In the genomic region with DNA sequence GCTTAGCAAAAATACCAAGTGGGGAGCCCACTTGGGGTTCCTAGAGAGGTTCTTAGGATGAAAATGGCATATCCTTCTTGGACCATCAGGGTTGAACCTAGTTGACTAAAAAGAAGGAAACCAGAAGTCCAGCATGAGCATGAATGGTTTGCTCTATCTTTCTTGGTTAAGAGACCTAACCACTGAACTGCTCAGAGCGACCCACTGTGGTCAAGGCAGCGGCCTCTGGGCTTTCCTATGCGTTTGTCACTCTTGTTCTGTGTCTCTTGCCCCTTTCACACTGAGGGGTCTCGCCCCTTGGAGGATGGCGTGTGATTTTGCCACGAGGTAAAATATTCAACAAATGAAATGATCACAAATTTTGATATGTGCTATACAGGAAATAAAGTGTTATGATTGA, we compare ENCODE assay signal across 1 cellular context.
A peak's percentile ranks its signal among the peaks of the same experiment; 100 is the strongest.
TF ChIP-seq lines count a peak whose summit lies in the region.

No MANE protein-coding gene starts in this region.

TF ChIP-seq in K562, 482 proteins besides CTCF, POLR2A, EP300 and RAD21 (continues in another document):
- TF ChIP-seq NCOA2 (IDR thresholded peaks at IDR 0.05; ENCODE audit: partially characterized antibody in 2 of 2) (no peak), SMAD3 (CRISPR knock-in tag; conservative IDR thresholded peaks at IDR 0.05) (no peak), ZKSCAN3 (CRISPR knock-in tag; IDR thresholded peaks at IDR 0.05) (no peak), FOXK1 (CRISPR knock-in tag; IDR thresholded peaks at IDR 0.05; ENCODE audit: borderline replicate concordance) (peak; percentile 42; the same call in 1 of the 2 replicates), RBM14 (IDR thresholded peaks at IDR 0.05; ENCODE audit: borderline replicate concordance, insufficient read depth, low read depth, low read length) (no peak), HIVEP1 (CRISPR knock-in tag; IDR thresholded peaks at IDR 0.05) (no peak), JUND (IDR thresholded peaks at IDR 0.05; ENCODE audit: borderline replicate concordance, low read depth, low read length) (0 out of 2 replicates have a peak, but pooled peaks have one; percentile 1), JUND (tag; IDR thresholded peaks at IDR 0.05; ENCODE audit: borderline replicate concordance, low read depth, low read length) (no peak), KDM5B (IDR thresholded peaks at IDR 0.05; ENCODE audit: insufficient replicate concordance, low read depth, low read length) (no peak), XRCC4 (IDR thresholded peaks at IDR 0.05; ENCODE audit: extremely low read depth, insufficient read depth, insufficient read length) (no peak), RB1 (IDR thresholded peaks at IDR 0.05; ENCODE audit: low read depth) (no peak), NFIX (CRISPR knock-in tag; IDR thresholded peaks at IDR 0.05; ENCODE audit: low read depth) (no peak), MEIS2 (IDR thresholded peaks at IDR 0.05; ENCODE audit: partially characterized antibody) (no peak), POLR2AphosphoS5 (IDR thresholded peaks at IDR 0.05; ENCODE audit: control insufficient read depth, insufficient read depth, low read depth, low read length) (no peak), NR4A1 (CRISPR knock-in tag; IDR thresholded peaks at IDR 0.05) (no peak), NR4A1 (tag; IDR thresholded peaks at IDR 0.05) (no peak), ZBTB8A (IDR thresholded peaks at IDR 0.05; ENCODE audit: partially characterized antibody) (no peak), MEF2D (tag; conservative IDR thresholded peaks at IDR 0.05; ENCODE audit: low read depth) (no peak), JUNB (CRISPR knock-in tag; conservative IDR thresholded peaks at IDR 0.05) (no peak), CHD2 (IDR thresholded peaks at IDR 0.05; ENCODE audit: low read depth, low read length) (no peak), SMAD1 (IDR thresholded peaks at IDR 0.05; ENCODE audit: low read depth, low read length, partially characterized antibody) (no peak), RAD51 (IDR thresholded peaks at IDR 0.05; ENCODE audit: borderline replicate concordance, low read depth) (no peak), PHB (CRISPR knock-in tag; IDR thresholded peaks at IDR 0.05) (no peak), FOXJ3 (CRISPR knock-in tag; IDR thresholded peaks at IDR 0.05) (no peak), DIDO1 (tag; IDR thresholded peaks at IDR 0.05; ENCODE audit: low read depth) (no peak), ZNF699 (CRISPR knock-in tag; IDR thresholded peaks at IDR 0.05; ENCODE audit: insufficient replicate concordance) (no peak), ZNF584 (CRISPR knock-in tag; IDR thresholded peaks at IDR 0.05; ENCODE audit: low read depth) (no peak)
- TF ChIP-seq, protein P1, sequence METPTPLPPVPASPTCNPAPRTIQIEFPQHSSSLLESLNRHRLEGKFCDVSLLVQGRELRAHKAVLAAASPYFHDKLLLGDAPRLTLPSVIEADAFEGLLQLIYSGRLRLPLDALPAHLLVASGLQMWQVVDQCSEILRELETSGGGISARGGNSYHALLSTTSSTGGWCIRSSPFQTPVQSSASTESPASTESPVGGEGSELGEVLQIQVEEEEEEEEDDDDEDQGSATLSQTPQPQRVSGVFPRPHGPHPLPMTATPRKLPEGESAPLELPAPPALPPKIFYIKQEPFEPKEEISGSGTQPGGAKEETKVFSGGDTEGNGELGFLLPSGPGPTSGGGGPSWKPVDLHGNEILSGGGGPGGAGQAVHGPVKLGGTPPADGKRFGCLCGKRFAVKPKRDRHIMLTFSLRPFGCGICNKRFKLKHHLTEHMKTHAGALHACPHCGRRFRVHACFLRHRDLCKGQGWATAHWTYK (CRISPR knock-in tag; IDR thresholded peaks at IDR 0.05) = no peak
- TF ChIP-seq, protein P2, sequence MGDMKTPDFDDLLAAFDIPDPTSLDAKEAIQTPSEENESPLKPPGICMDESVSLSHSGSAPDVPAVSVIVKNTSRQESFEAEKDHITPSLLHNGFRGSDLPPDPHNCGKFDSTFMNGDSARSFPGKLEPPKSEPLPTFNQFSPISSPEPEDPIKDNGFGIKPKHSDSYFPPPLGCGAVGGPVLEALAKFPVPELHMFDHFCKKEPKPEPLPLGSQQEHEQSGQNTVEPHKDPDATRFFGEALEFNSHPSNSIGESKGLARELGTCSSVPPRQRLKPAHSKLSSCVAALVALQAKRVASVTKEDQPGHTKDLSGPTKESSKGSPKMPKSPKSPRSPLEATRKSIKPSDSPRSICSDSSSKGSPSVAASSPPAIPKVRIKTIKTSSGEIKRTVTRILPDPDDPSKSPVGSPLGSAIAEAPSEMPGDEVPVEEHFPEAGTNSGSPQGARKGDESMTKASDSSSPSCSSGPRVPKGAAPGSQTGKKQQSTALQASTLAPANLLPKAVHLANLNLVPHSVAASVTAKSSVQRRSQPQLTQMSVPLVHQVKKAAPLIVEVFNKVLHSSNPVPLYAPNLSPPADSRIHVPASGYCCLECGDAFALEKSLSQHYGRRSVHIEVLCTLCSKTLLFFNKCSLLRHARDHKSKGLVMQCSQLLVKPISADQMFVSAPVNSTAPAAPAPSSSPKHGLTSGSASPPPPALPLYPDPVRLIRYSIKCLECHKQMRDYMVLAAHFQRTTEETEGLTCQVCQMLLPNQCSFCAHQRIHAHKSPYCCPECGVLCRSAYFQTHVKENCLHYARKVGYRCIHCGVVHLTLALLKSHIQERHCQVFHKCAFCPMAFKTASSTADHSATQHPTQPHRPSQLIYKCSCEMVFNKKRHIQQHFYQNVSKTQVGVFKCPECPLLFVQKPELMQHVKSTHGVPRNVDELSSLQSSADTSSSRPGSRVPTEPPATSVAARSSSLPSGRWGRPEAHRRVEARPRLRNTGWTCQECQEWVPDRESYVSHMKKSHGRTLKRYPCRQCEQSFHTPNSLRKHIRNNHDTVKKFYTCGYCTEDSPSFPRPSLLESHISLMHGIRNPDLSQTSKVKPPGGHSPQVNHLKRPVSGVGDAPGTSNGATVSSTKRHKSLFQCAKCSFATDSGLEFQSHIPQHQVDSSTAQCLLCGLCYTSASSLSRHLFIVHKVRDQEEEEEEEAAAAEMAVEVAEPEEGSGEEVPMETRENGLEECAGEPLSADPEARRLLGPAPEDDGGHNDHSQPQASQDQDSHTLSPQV (IDR thresholded peaks at IDR 0.05) = 0 out of 2 replicates have a peak, but pooled peaks have one; percentile 54
- TF ChIP-seq, protein P3, sequence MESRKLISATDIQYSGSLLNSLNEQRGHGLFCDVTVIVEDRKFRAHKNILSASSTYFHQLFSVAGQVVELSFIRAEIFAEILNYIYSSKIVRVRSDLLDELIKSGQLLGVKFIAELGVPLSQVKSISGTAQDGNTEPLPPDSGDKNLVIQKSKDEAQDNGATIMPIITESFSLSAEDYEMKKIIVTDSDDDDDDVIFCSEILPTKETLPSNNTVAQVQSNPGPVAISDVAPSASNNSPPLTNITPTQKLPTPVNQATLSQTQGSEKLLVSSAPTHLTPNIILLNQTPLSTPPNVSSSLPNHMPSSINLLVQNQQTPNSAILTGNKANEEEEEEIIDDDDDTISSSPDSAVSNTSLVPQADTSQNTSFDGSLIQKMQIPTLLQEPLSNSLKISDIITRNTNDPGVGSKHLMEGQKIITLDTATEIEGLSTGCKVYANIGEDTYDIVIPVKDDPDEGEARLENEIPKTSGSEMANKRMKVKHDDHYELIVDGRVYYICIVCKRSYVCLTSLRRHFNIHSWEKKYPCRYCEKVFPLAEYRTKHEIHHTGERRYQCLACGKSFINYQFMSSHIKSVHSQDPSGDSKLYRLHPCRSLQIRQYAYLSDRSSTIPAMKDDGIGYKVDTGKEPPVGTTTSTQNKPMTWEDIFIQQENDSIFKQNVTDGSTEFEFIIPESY (CRISPR knock-in tag; IDR thresholded peaks at IDR 0.05) = no peak
- TF ChIP-seq, protein P4, sequence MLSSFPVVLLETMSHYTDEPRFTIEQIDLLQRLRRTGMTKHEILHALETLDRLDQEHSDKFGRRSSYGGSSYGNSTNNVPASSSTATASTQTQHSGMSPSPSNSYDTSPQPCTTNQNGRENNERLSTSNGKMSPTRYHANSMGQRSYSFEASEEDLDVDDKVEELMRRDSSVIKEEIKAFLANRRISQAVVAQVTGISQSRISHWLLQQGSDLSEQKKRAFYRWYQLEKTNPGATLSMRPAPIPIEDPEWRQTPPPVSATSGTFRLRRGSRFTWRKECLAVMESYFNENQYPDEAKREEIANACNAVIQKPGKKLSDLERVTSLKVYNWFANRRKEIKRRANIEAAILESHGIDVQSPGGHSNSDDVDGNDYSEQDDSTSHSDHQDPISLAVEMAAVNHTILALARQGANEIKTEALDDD (IDR thresholded peaks at IDR 0.05) = 0 out of 2 replicates have a peak, but pooled peaks have one; percentile 37
- TF ChIP-seq, protein P5, sequence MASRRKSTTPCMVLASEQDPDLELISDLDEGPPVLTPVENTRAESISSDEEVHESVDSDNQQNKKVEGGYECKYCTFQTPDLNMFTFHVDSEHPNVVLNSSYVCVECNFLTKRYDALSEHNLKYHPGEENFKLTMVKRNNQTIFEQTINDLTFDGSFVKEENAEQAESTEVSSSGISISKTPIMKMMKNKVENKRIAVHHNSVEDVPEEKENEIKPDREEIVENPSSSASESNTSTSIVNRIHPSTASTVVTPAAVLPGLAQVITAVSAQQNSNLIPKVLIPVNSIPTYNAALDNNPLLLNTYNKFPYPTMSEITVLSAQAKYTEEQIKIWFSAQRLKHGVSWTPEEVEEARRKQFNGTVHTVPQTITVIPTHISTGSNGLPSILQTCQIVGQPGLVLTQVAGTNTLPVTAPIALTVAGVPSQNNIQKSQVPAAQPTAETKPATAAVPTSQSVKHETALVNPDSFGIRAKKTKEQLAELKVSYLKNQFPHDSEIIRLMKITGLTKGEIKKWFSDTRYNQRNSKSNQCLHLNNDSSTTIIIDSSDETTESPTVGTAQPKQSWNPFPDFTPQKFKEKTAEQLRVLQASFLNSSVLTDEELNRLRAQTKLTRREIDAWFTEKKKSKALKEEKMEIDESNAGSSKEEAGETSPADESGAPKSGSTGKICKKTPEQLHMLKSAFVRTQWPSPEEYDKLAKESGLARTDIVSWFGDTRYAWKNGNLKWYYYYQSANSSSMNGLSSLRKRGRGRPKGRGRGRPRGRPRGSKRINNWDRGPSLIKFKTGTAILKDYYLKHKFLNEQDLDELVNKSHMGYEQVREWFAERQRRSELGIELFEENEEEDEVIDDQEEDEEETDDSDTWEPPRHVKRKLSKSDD (conservative IDR thresholded peaks at IDR 0.05; ENCODE audit: low read length) = no peak
- TF ChIP-seq, protein P6, sequence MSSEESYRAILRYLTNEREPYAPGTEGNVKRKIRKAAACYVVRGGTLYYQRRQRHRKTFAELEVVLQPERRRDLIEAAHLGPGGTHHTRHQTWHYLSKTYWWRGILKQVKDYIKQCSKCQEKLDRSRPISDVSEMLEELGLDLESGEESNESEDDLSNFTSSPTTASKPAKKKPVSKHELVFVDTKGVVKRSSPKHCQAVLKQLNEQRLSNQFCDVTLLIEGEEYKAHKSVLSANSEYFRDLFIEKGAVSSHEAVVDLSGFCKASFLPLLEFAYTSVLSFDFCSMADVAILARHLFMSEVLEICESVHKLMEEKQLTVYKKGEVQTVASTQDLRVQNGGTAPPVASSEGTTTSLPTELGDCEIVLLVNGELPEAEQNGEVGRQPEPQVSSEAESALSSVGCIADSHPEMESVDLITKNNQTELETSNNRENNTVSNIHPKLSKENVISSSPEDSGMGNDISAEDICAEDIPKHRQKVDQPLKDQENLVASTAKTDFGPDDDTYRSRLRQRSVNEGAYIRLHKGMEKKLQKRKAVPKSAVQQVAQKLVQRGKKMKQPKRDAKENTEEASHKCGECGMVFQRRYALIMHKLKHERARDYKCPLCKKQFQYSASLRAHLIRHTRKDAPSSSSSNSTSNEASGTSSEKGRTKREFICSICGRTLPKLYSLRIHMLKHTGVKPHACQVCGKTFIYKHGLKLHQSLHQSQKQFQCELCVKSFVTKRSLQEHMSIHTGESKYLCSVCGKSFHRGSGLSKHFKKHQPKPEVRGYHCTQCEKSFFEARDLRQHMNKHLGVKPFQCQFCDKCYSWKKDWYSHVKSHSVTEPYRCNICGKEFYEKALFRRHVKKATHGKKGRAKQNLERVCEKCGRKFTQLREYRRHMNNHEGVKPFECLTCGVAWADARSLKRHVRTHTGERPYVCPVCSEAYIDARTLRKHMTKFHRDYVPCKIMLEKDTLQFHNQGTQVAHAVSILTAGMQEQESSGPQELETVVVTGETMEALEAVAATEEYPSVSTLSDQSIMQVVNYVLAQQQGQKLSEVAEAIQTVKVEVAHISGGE (CRISPR knock-in tag; IDR thresholded peaks at IDR 0.05) = no peak
- TF ChIP-seq, protein P7, sequence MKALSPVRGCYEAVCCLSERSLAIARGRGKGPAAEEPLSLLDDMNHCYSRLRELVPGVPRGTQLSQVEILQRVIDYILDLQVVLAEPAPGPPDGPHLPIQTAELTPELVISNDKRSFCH (CRISPR knock-in tag; IDR thresholded peaks at IDR 0.05) = no peak
- TF ChIP-seq, protein P7 (tag; IDR thresholded peaks at IDR 0.05) = no peak
- TF ChIP-seq, protein P8, sequence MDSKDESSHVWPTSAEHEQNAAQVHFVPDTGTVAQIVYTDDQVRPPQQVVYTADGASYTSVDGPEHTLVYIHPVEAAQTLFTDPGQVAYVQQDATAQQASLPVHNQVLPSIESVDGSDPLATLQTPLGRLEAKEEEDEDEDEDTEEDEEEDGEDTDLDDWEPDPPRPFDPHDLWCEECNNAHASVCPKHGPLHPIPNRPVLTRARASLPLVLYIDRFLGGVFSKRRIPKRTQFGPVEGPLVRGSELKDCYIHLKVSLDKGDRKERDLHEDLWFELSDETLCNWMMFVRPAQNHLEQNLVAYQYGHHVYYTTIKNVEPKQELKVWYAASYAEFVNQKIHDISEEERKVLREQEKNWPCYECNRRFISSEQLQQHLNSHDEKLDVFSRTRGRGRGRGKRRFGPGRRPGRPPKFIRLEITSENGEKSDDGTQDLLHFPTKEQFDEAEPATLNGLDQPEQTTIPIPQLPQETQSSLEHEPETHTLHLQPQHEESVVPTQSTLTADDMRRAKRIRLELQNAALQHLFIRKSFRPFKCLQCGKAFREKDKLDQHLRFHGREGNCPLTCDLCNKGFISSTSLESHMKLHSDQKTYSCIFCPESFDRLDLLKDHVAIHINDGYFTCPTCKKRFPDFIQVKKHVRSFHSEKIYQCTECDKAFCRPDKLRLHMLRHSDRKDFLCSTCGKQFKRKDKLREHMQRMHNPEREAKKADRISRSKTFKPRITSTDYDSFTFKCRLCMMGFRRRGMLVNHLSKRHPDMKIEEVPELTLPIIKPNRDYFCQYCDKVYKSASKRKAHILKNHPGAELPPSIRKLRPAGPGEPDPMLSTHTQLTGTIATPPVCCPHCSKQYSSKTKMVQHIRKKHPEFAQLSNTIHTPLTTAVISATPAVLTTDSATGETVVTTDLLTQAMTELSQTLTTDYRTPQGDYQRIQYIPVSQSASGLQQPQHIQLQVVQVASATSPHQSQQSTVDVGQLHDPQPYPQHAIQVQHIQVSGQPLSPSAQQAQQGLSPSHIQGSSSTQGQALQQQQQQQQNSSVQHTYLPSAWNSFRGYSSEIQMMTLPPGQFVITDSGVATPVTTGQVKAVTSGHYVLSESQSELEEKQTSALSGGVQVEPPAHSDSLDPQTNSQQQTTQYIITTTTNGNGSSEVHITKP (IDR thresholded peaks at IDR 0.05; ENCODE audit: partially characterized antibody) = no peak
